Comparison of ENCODE assay signal across 9 cellular contexts in genomic region chr12:104971276-104971675, GRCh38.
"Had no signal": no experiment of that assay in that cellular context is flagged by ENCODE, and none has a peak within 500 bp of the region (broad histone marks: within the 10 kb centered on the region; RNA-seq: fewer than 3 reads in every experiment).

No MANE protein-coding gene starts in this region.

- H3K9me3 Mint-ChIP-seq: activated T-helper 1 cell treated with anti-CD3 and anti-CD28 coated beads, Interleukin-12 subunit alpha, Interleukin-12 subunit beta, Interleukin-2, Interleukin-4 antibody, amounts not matched to agents 30 ng/mL and 10 ng/mL and 1 ng/mL, durations not matched to agents 14 hours and 24 hours and 36 hours; naive thymus-derived CD4-positive, alpha-beta T cell; stimulated activated memory B cell treated with anti-CD40 and anti-IgM and Interleukin-4, amounts not matched to agents 10 μg/mL and 1 μg/mL and 100 μg/mL, for 72 hours; T-helper 2 cell treated with Interferon-gamma antibody and Interleukin-4, amounts not matched to agents 5 μg/mL and 100 μg/mL, for 36 hours had no signal

- H3K4me1 ChIP-seq: left ventricle myocardium inferior, thyroid gland had no signal

- H3K4me3 Mint-ChIP-seq: activated T-helper 1 cell treated with anti-CD3 and anti-CD28 coated beads, Interleukin-12 subunit alpha, Interleukin-12 subunit beta, Interleukin-2, Interleukin-4 antibody, amounts not matched to agents 30 ng/mL and 10 ng/mL and 1 ng/mL, durations not matched to agents 14 hours and 24 hours and 36 hours; naive thymus-derived CD4-positive, alpha-beta T cell; stimulated activated memory B cell treated with anti-CD40 and anti-IgM and Interleukin-4, amounts not matched to agents 10 μg/mL and 1 μg/mL and 100 μg/mL, for 72 hours; T-helper 2 cell treated with Interferon-gamma antibody and Interleukin-4, amounts not matched to agents 5 μg/mL and 100 μg/mL, for 36 hours had no signal

- H3K27me3 Mint-ChIP-seq: stimulated activated memory B cell treated with anti-CD40 and anti-IgM and Interleukin-4, amounts not matched to agents 10 μg/mL and 1 μg/mL and 100 μg/mL, for 72 hours had no signal

- H3K36me3 Mint-ChIP-seq: naive thymus-derived CD4-positive, alpha-beta T cell; stimulated activated memory B cell treated with anti-CD40 and anti-IgM and Interleukin-4, amounts not matched to agents 10 μg/mL and 1 μg/mL and 100 μg/mL, for 72 hours had no signal

- H3K36me3 ChIP-seq: left ventricle myocardium inferior, thyroid gland had no signal

- H3K27ac Mint-ChIP-seq: activated T-helper 1 cell treated with anti-CD3 and anti-CD28 coated beads, Interleukin-12 subunit alpha, Interleukin-12 subunit beta, Interleukin-2, Interleukin-4 antibody, amounts not matched to agents 30 ng/mL and 10 ng/mL and 1 ng/mL, durations not matched to agents 14 hours and 24 hours and 36 hours; naive thymus-derived CD4-positive, alpha-beta T cell; stimulated activated memory B cell treated with anti-CD40 and anti-IgM and Interleukin-4, amounts not matched to agents 10 μg/mL and 1 μg/mL and 100 μg/mL, for 72 hours; T-helper 2 cell treated with Interferon-gamma antibody and Interleukin-4, amounts not matched to agents 5 μg/mL and 100 μg/mL, for 36 hours had no signal

- H3K4me3 ChIP-seq: left ventricle myocardium inferior, thyroid gland had no signal

- ATAC-seq: esophagus mucosa; naive thymus-derived CD4-positive, alpha-beta T cell; stimulated activated memory B cell treated with anti-CD40 and anti-IgM and Interleukin-4, amounts not matched to agents 10 μg/mL and 1 μg/mL and 100 μg/mL, for 72 hours had no signal

- H3K27ac ChIP-seq: left ventricle myocardium inferior, thyroid gland had no signal

- H3K9me3 ChIP-seq: left ventricle myocardium inferior, thyroid gland had no signal

- H3K27me3 ChIP-seq: thyroid gland had no signal

- DNase-seq: hippocampal formation; left ventricle myocardium inferior; naive thymus-derived CD4-positive, alpha-beta T cell; stimulated activated CD4-positive, alpha-beta T cell treated with anti-CD3 and anti-CD28 coated beads, Interleukin-2, amount 100 ng/mL, for 48 hours; thyroid gland had no signal
